In genomic region chr2:233421091-233421816, GRCh38 we compare ENCODE assay signal across 12 cellular contexts.
DNase-seq lines count a peak whose midpoint lies in the region; FAIRE-seq and TF ChIP-seq lines count a peak whose summit lies in the region.
"Had no signal": no experiment of that assay in that cellular context is flagged by ENCODE, and none has a peak within 500 bp of the region (broad histone marks: within the 10 kb centered on the region; RNA-seq: fewer than 3 reads in every experiment).

No MANE protein-coding gene starts in this region.

- peaks cover 0 to 11% (median 6%) of the 10 kb centered on the region in 4 experiments; a peak in 6 of 7 replicates for H3K4me1 ChIP-seq in H1 (replicated peaks in 1 of 4; ENCODE audit: control insufficient read depth in 3 of 4, insufficient read depth in 4 of 4, low read length in 3 of 4)
- H3K4me1 ChIP-seq in skeletal muscle tissue (ENCODE audit: control insufficient read depth in 3 of 3, insufficient read depth in 3 of 3, low read length in 3 of 3), result peaks cover 66 to 70% (median 69%) of the 10 kb centered on the region in 3 donors

- no peak overlapping the region for H2BK12ac ChIP-seq in H1 (ENCODE audit: low read depth, low read length)

- H3K36me3 ChIP-seq in H1 (ENCODE audit: control insufficient read depth in 2 of 4, insufficient read depth in 4 of 4, low read length in 3 of 4), result no peaks in the 10 kb centered on the region
- peaks cover 0 to 6% (median 3%) of the 10 kb centered on the region in 3 donors for H3K36me3 ChIP-seq in skeletal muscle tissue (ENCODE audit: control insufficient read depth in 3 of 3, insufficient read depth in 3 of 3, low read length in 3 of 3)

- no peak overlapping the region for H2AFZ ChIP-seq in H1 (ENCODE audit: low read length)
- H2AFZ ChIP-seq: GM23248 had no signal

- H3K4ac ChIP-seq in H1 (replicated peaks; ENCODE audit: insufficient read length, low read depth, low read length), result no peak overlapping the region

- H3K4me3 ChIP-seq in H1 (ENCODE audit: extremely low read depth in 1 of 4, insufficient read depth in 2 of 4, low read depth in 3 of 4, low read length in 4 of 4) (no peak overlapping the region), skeletal muscle tissue (ENCODE audit: low read length in 3 of 3) (peak overlapping the region; percentile 83 to 92 (median 89))
- H3K4me3 ChIP-seq: GM23248, K562 had no signal

- H4K20me1 ChIP-seq in H1 (replicated peaks in 1 of 2; ENCODE audit: control insufficient read depth in 1 of 2, insufficient read depth in 2 of 2, low read length in 2 of 2), result no peaks in the 10 kb centered on the region

- no peak for TF ChIP-seq RAD21 in H1 (IDR thresholded peaks at IDR 0.05 in 1 of 2, conservative IDR thresholded peaks at IDR 0.05 in 1 of 2; ENCODE audit: low read depth in 2 of 2, low read length in 2 of 2)

- peak overlapping the region; percentile 54; the same call in 1 of the 2 replicates for H2BK5ac ChIP-seq in H1 (ENCODE audit: low read depth, low read length)

- CTCF ChIA-PET in RWPE1 (lab: Yijun Ruan, JAX) (interaction anchor here (1.7 kb wide), 1 partner anchor 12 kb away, joined by 8 read pairs; no protein-coding TSS in a partner anchor), H1 (lab: Charles Lee; ENCODE audit: partially characterized antibody) (interaction anchor here (0.8 to 3.4 kb wide), 5 partner anchors 17 to 27 kb away, joined by 4 to 9 read pairs (median 6); no protein-coding TSS in a partner anchor)

- peak overlapping the region; percentile 91 for H3K27ac ChIP-seq in RWPE1
- no peak overlapping the region for H3K27ac ChIP-seq in H1 (ENCODE audit: low read depth, low read length)
- peak overlapping the region; percentile 98 for H3K27ac ChIP-seq in skeletal muscle tissue (ENCODE audit: low read depth, low read length)
- H3K27ac ChIP-seq: GM23248 had no signal

- peak overlapping the region; percentile 75 for H3K23ac ChIP-seq in H1 (ENCODE audit: insufficient read length)

- peaks cover 2% of the 10 kb centered on the region; the same call in 1 of the 2 replicates for H3K23me2 ChIP-seq in H1 (ENCODE audit: low read depth, low read length)

- H3K27me3 ChIP-seq in H1 (replicated peaks in 1 of 4; ENCODE audit: control insufficient read depth in 3 of 4, extremely low read depth in 1 of 4, insufficient read depth in 3 of 4, low read length in 3 of 4), result no peaks in the 10 kb centered on the region
- H3K27me3 ChIP-seq in skeletal muscle tissue (ENCODE audit: control insufficient read depth in 3 of 3, insufficient read depth in 3 of 3, low read length in 3 of 3), result no peaks in the 10 kb centered on the region

- FAIRE-seq in H1 (lab: Jason Lieb, UNC), result no peak
- FAIRE-seq: K562 had no signal

- peaks cover 8% of the 10 kb centered on the region for H3K9me3 Mint-ChIP-seq in T-helper 2 cell treated with Interferon-gamma antibody and Interleukin-4, amounts not matched to agents 5 μg/mL and 100 μg/mL, for 36 hours
- H3K9me3 Mint-ChIP-seq: mesothelial cell of epicardium had no signal

- no peak overlapping the region for H3K14ac ChIP-seq in H1 (ENCODE audit: insufficient read length)

- no peak overlapping the region for H4K5ac ChIP-seq in H1 (ENCODE audit: insufficient read length, low read depth, low read length)

- 0 out of 2 replicates have a peak overlapping the region, but pooled peaks have one; percentile 20 for H3K18ac ChIP-seq in H1 (ENCODE audit: extremely low read depth, low read length)

- H3K79me1 ChIP-seq in H1 (ENCODE audit: low read depth, low read length), result peaks cover 4% of the 10 kb centered on the region

- H3K4me3 Mint-ChIP-seq in T-helper 2 cell treated with Interferon-gamma antibody and Interleukin-4, amounts not matched to agents 5 μg/mL and 100 μg/mL, for 36 hours, result peak overlapping the region; percentile 82
- H3K4me3 Mint-ChIP-seq: mesothelial cell of epicardium had no signal

- H2BK20ac ChIP-seq in H1 (ENCODE audit: low read length), result no peak overlapping the region

- H3K9ac ChIP-seq in H1 (replicated peaks in 1 of 4; ENCODE audit: extremely low read depth in 1 of 4, low read depth in 3 of 4, low read length in 3 of 4), result no peak overlapping the region
- peak overlapping the region; percentile 90 to 94 (median 94) for H3K9ac ChIP-seq in skeletal muscle tissue (ENCODE audit: low read depth in 1 of 3, low read length in 3 of 3)
- H3K9ac ChIP-seq: GM23248 had no signal

- H2AK5ac ChIP-seq in H1 (ENCODE audit: low read depth, low read length), result no peak overlapping the region; the same call in 1 of the 2 replicates

- TF ChIP-seq EP300 in H1 (IDR thresholded peaks at IDR 0.05; ENCODE audit: borderline replicate concordance in 1 of 2, low read depth in 2 of 2, low read length in 2 of 2), result no peak

- WGBS in H1 (ENCODE audit: extremely low coverage in 1 of 2, insufficient coverage in 1 of 2, insufficient read length in 1 of 2, insufficient replicate concordance in 2 of 2, low coverage in 1 of 2, low lambda C conversion rate in 2 of 2, missing lambda C conversion rate in 1 of 2), 2 experiments, result 85% methylated on average over 14 of the region's 14 CpGs; no CpG with 5 or more reads in 1 of the 2 experiments

- DNase-seq in T-helper 2 cell treated with Interferon-gamma antibody and Interleukin-4, amounts not matched to agents 5 μg/mL and 100 μg/mL, for 36 hours (ENCODE audit: low spot score), result no peak
- DNase-seq in T-helper 2 cell (no peak), RWPE1 (ENCODE audit: low spot score) (no peak), H1 (ENCODE audit: low read depth in 1 of 2, low spot score in 2 of 2) (peak in 1 of 2 experiments; percentile 34), DMS53 treated with DMSO at 0.1 percent for 48 hours (lab: John Stamatoyannopoulos, UW; ENCODE audit: unreplicated experiment) (no peak), GM10266 (ENCODE audit: extremely low spot score) (no peak), NCI-H1436 treated with DMSO at 0.1 percent for 48 hours (lab: John Stamatoyannopoulos, UW) (no peak)
- DNase-seq: cortex of kidney, GM23248 had no signal

- TF ChIP-seq POLR2A in H1 (IDR thresholded peaks at IDR 0.05; ENCODE audit: control extremely low read depth in 1 of 2, low read depth in 2 of 2, low read length in 2 of 2), result no peak

- peak overlapping the region; percentile 43; the same call in 1 of the 2 replicates for H4K8ac ChIP-seq in H1 (ENCODE audit: extremely low read depth, insufficient read depth, low read length)

- no peak overlapping the region for H4K91ac ChIP-seq in H1 (replicated peaks; ENCODE audit: insufficient read length, low read length)

- no peak overlapping the region for H3K4me2 ChIP-seq in H1 (ENCODE audit: insufficient read depth in 1 of 2, low read depth in 2 of 2, low read length in 2 of 2)

- H3K79me2 ChIP-seq in H1 (ENCODE audit: control insufficient read depth in 1 of 2, insufficient read depth in 2 of 2, low read length in 2 of 2), result peaks cover 0 to 10% of the 10 kb centered on the region in 2 experiments; a peak in 1 of 4 replicates

- peaks cover 83% of the 10 kb centered on the region for H3K4me1 Mint-ChIP-seq in T-helper 2 cell treated with Interferon-gamma antibody and Interleukin-4, amounts not matched to agents 5 μg/mL and 100 μg/mL, for 36 hours (ENCODE audit: low read depth)

- H3K27ac Mint-ChIP-seq in T-helper 2 cell treated with Interferon-gamma antibody and Interleukin-4, amounts not matched to agents 5 μg/mL and 100 μg/mL, for 36 hours, result peak overlapping the region; percentile 98
- H3K27ac Mint-ChIP-seq: mesothelial cell of epicardium had no signal

- H3K9me3 ChIP-seq in H1 (ENCODE audit: insufficient read depth in 2 of 2, low read depth in 1 of 2, low read length in 1 of 2) (no peaks in the 10 kb centered on the region; a peak in 1 of 4 replicates), skeletal muscle tissue (ENCODE audit: control insufficient read depth in 3 of 3, low read length in 3 of 3) (no peaks in the 10 kb centered on the region)

- TF ChIP-seq CTCF in RWPE1 (conservative IDR thresholded peaks at IDR 0.05; ENCODE audit: low read depth) (no peak), H1 (IDR thresholded peaks at IDR 0.05; ENCODE audit: control extremely low read depth in 1 of 3, insufficient read depth in 1 of 3, low read depth in 1 of 3, low read length in 3 of 3) (no peak), GM10266 (IDR thresholded peaks at IDR 0.05; ENCODE audit: control insufficient read depth, insufficient read depth, low read depth, missing control alignments) (no peak)

- POLR2A ChIA-PET in RWPE1 (lab: Yijun Ruan, JAX; ENCODE audit: low non-redundant PET) (no interaction called here), H1 (lab: Charles Lee; ENCODE audit: partially characterized antibody) (no interaction called here)

- no peak overlapping the region for H3K56ac ChIP-seq in H1 (replicated peaks; ENCODE audit: insufficient read length, low read depth, low read length)

- no peak overlapping the region for H2BK120ac ChIP-seq in H1 (replicated peaks; ENCODE audit: low read depth, low read length)

- H3K36me3 Mint-ChIP-seq in T-helper 2 cell treated with Interferon-gamma antibody and Interleukin-4, amounts not matched to agents 5 μg/mL and 100 μg/mL, for 36 hours (ENCODE audit: low read depth), result peaks cover 51% of the 10 kb centered on the region
- H3K36me3 Mint-ChIP-seq: mesothelial cell of epicardium had no signal

- no peaks in the 10 kb centered on the region for H3K27me3 Mint-ChIP-seq in T-helper 2 cell treated with Interferon-gamma antibody and Interleukin-4, amounts not matched to agents 5 μg/mL and 100 μg/mL, for 36 hours (ENCODE audit: low read depth)

- 0 out of 2 replicates have a peak overlapping the region, but pooled peaks have one; percentile 32 for H2BK15ac ChIP-seq in H1 (ENCODE audit: low read length)

TF ChIP-seq in H1, 55 proteins besides CTCF, POLR2A, EP300 and RAD21:
- TF ChIP-seq EZH2 (IDR thresholded peaks at IDR 0.05; ENCODE audit: low read depth, low read length, severe bottlenecking), result no peak

Comparison
In these comparisons a context has a peak if more than half of its experiments do, and no peak if none do; other contexts are left out.
1. H3K4me3 ChIP-seq: peak in skeletal muscle tissue (3 of 3); none in H1 (0 of 4).
2. H3K9ac ChIP-seq: peak in skeletal muscle tissue (3 of 3); none in H1 (0 of 4).